1 cellular context compared by ENCODE assay signal in genomic region chr12:121095544-121096198, GRCh38.
A peak's percentile ranks its signal among the peaks of the same experiment; 100 is the strongest.
TF ChIP-seq lines count a peak whose summit lies in the region.

No MANE protein-coding gene starts in this region.

TF ChIP-seq in K562, 482 proteins besides CTCF, POLR2A, EP300 and RAD21 (continued from another document and continues in another):
- TF ChIP-seq, protein P1, sequence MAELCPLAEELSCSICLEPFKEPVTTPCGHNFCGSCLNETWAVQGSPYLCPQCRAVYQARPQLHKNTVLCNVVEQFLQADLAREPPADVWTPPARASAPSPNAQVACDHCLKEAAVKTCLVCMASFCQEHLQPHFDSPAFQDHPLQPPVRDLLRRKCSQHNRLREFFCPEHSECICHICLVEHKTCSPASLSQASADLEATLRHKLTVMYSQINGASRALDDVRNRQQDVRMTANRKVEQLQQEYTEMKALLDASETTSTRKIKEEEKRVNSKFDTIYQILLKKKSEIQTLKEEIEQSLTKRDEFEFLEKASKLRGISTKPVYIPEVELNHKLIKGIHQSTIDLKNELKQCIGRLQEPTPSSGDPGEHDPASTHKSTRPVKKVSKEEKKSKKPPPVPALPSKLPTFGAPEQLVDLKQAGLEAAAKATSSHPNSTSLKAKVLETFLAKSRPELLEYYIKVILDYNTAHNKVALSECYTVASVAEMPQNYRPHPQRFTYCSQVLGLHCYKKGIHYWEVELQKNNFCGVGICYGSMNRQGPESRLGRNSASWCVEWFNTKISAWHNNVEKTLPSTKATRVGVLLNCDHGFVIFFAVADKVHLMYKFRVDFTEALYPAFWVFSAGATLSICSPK (IDR thresholded peaks at IDR 0.05; ENCODE audit: borderline replicate concordance), result no peak
- TF ChIP-seq SETDB1 (IDR thresholded peaks at IDR 0.05; ENCODE audit: low read length) (no peak), RB1 (IDR thresholded peaks at IDR 0.05; ENCODE audit: low read depth) (peak; percentile 51; the same call in 1 of the 2 replicates), CXXC5 (CRISPR knock-in tag; IDR thresholded peaks at IDR 0.05) (peak; percentile 27), HEY1 (CRISPR knock-in tag; IDR thresholded peaks at IDR 0.05; ENCODE audit: borderline replicate concordance) (no peak), NFIC (IDR thresholded peaks at IDR 0.05) (no peak), TBL1XR1 (IDR thresholded peaks at IDR 0.05; ENCODE audit: low read length in 2 of 2) (no peak), MCM3 (IDR thresholded peaks at IDR 0.05) (no peak), ARID2 (IDR thresholded peaks at IDR 0.05) (no peak), ZBTB17 (CRISPR knock-in tag; IDR thresholded peaks at IDR 0.05) (0 out of 2 replicates have a peak, but pooled peaks have one; percentile 31), ADNP (tag; IDR thresholded peaks at IDR 0.05) (no peak), ZNF512 (tag; IDR thresholded peaks at IDR 0.05) (peak; percentile 49; the same call in 1 of the 2 replicates), SRSF7 (optimal IDR thresholded peaks at IDR 0.05; ENCODE audit: low read depth, low read length) (no peak), TOE1 (IDR thresholded peaks at IDR 0.05; ENCODE audit: borderline replicate concordance) (0 out of 2 replicates have a peak, but pooled peaks have one; percentile 19), TOE1 (CRISPR knock-in tag; IDR thresholded peaks at IDR 0.05; ENCODE audit: borderline replicate concordance, low read depth) (no peak), EGR1 (conservative IDR thresholded peaks at IDR 0.05) (peak; percentile 81), PTTG1 (tag; IDR thresholded peaks at IDR 0.05; ENCODE audit: low read depth) (no peak), COPS2 (conservative IDR thresholded peaks at IDR 0.05) (no peak), STAG1 (CRISPR knock-in tag; IDR thresholded peaks at IDR 0.05; ENCODE audit: borderline replicate concordance) (peak; percentile 67; the same call in 1 of the 2 replicates), TFE3 (CRISPR knock-in tag; IDR thresholded peaks at IDR 0.05) (no peak; the same call in 1 of the 2 replicates), ATF7 (IDR thresholded peaks at IDR 0.05) (peak; percentile 39; the same call in 1 of the 2 replicates), HMGN3 (IDR thresholded peaks at IDR 0.05; ENCODE audit: borderline replicate concordance, extremely low read depth, insufficient read length, low read depth, low read length) (no peak), MTA3 (IDR thresholded peaks at IDR 0.05; ENCODE audit: borderline replicate concordance) (0 out of 2 replicates have a peak, but pooled peaks have one; percentile 35), RCOR1 (IDR thresholded peaks at IDR 0.05; ENCODE audit: borderline replicate concordance in 1 of 2, low read depth in 2 of 2, low read length in 2 of 2) (0 out of 4 replicates have a peak, but pooled peaks of 1 of the 2 experiments have one; percentile 20), HDAC1 (IDR thresholded peaks at IDR 0.05) (peak in 1 of 2 experiments; percentile 67; a peak in 1 of 4 replicates), ZNF282 (CRISPR knock-in tag; IDR thresholded peaks at IDR 0.05) (no peak), FOXJ2 (tag; IDR thresholded peaks at IDR 0.05) (no peak), RBM14 (IDR thresholded peaks at IDR 0.05; ENCODE audit: borderline replicate concordance, insufficient read depth, low read depth, low read length) (no peak)
- TF ChIP-seq, protein P2, sequence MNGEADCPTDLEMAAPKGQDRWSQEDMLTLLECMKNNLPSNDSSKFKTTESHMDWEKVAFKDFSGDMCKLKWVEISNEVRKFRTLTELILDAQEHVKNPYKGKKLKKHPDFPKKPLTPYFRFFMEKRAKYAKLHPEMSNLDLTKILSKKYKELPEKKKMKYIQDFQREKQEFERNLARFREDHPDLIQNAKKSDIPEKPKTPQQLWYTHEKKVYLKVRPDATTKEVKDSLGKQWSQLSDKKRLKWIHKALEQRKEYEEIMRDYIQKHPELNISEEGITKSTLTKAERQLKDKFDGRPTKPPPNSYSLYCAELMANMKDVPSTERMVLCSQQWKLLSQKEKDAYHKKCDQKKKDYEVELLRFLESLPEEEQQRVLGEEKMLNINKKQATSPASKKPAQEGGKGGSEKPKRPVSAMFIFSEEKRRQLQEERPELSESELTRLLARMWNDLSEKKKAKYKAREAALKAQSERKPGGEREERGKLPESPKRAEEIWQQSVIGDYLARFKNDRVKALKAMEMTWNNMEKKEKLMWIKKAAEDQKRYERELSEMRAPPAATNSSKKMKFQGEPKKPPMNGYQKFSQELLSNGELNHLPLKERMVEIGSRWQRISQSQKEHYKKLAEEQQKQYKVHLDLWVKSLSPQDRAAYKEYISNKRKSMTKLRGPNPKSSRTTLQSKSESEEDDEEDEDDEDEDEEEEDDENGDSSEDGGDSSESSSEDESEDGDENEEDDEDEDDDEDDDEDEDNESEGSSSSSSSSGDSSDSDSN (IDR thresholded peaks at IDR 0.05; ENCODE audit: borderline replicate concordance in 1 of 2, low read depth in 2 of 2, low read length in 2 of 2), result no peak
- TF ChIP-seq, protein P3, sequence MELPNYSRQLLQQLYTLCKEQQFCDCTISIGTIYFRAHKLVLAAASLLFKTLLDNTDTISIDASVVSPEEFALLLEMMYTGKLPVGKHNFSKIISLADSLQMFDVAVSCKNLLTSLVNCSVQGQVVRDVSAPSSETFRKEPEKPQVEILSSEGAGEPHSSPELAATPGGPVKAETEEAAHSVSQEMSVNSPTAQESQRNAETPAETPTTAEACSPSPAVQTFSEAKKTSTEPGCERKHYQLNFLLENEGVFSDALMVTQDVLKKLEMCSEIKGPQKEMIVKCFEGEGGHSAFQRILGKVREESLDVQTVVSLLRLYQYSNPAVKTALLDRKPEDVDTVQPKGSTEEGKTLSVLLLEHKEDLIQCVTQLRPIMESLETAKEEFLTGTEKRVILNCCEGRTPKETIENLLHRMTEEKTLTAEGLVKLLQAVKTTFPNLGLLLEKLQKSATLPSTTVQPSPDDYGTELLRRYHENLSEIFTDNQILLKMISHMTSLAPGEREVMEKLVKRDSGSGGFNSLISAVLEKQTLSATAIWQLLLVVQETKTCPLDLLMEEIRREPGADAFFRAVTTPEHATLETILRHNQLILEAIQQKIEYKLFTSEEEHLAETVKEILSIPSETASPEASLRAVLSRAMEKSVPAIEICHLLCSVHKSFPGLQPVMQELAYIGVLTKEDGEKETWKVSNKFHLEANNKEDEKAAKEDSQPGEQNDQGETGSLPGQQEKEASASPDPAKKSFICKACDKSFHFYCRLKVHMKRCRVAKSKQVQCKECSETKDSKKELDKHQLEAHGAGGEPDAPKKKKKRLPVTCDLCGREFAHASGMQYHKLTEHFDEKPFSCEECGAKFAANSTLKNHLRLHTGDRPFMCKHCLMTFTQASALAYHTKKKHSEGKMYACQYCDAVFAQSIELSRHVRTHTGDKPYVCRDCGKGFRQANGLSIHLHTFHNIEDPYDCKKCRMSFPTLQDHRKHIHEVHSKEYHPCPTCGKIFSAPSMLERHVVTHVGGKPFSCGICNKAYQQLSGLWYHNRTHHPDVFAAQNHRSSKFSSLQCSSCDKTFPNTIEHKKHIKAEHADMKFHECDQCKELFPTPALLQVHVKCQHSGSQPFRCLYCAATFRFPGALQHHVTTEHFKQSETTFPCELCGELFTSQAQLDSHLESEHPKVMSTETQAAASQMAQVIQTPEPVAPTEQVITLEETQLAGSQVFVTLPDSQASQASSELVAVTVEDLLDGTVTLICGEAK (IDR thresholded peaks at IDR 0.05), result 0 out of 2 replicates have a peak, but pooled peaks have one; percentile 20
- TF ChIP-seq, protein P3 (CRISPR knock-in tag; IDR thresholded peaks at IDR 0.05), result no peak
- TF ChIP-seq, protein P4, sequence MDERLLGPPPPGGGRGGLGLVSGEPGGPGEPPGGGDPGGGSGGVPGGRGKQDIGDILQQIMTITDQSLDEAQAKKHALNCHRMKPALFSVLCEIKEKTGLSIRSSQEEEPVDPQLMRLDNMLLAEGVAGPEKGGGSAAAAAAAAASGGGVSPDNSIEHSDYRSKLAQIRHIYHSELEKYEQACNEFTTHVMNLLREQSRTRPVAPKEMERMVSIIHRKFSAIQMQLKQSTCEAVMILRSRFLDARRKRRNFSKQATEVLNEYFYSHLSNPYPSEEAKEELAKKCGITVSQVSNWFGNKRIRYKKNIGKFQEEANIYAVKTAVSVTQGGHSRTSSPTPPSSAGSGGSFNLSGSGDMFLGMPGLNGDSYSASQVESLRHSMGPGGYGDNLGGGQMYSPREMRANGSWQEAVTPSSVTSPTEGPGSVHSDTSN (CRISPR knock-in tag; IDR thresholded peaks at IDR 0.05; ENCODE audit: low read depth), result no peak
- TF ChIP-seq, protein P4 (tag; conservative IDR thresholded peaks at IDR 0.05; ENCODE audit: low read depth), result no peak
- TF ChIP-seq, protein P5, sequence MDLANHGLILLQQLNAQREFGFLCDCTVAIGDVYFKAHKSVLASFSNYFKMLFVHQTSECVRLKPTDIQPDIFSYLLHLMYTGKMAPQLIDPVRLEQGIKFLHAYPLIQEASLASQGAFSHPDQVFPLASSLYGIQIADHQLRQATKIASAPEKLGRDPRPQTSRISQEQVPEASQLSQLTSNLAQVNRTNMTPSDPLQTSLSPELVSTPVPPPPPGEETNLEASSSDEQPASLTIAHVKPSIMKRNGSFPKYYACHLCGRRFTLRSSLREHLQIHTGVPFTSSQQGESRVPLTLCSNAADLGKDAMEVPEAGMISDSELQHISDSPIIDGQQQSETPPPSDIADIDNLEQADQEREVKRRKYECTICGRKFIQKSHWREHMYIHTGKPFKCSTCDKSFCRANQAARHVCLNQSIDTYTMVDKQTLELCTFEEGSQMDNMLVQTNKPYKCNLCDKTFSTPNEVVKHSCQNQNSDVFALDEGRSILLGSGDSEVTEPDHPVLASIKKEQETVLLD (IDR thresholded peaks at IDR 0.05), result 0 out of 2 replicates have a peak, but pooled peaks have one; percentile 55
- TF ChIP-seq, protein P6, sequence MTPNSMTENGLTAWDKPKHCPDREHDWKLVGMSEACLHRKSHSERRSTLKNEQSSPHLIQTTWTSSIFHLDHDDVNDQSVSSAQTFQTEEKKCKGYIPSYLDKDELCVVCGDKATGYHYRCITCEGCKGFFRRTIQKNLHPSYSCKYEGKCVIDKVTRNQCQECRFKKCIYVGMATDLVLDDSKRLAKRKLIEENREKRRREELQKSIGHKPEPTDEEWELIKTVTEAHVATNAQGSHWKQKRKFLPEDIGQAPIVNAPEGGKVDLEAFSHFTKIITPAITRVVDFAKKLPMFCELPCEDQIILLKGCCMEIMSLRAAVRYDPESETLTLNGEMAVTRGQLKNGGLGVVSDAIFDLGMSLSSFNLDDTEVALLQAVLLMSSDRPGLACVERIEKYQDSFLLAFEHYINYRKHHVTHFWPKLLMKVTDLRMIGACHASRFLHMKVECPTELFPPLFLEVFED (CRISPR knock-in tag; conservative IDR thresholded peaks at IDR 0.05), result no peak
- TF ChIP-seq, protein P7, sequence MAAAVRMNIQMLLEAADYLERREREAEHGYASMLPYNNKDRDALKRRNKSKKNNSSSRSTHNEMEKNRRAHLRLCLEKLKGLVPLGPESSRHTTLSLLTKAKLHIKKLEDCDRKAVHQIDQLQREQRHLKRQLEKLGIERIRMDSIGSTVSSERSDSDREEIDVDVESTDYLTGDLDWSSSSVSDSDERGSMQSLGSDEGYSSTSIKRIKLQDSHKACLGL (CRISPR knock-in tag; IDR thresholded peaks at IDR 0.05; ENCODE audit: borderline replicate concordance, poor library complexity, severe bottlenecking), result no peak
